Comparison of ENCODE assay signal across 1 cellular context in genomic region chr7:65251851-65252620, GRCh38.
TF ChIP-seq lines count a peak whose summit lies in the region.

No MANE protein-coding gene starts in this region.

TF ChIP-seq in HepG2, 621 proteins besides CTCF, POLR2A, EP300 and RAD21 (continued from another document and continues in another):
- TF ChIP-seq ZBTB2 (CRISPR knock-in tag; IDR thresholded peaks at IDR 0.05; ENCODE audit: low read depth) (peak; percentile 53; the same call in 1 of the 2 replicates), U2AF2 (IDR thresholded peaks at IDR 0.05; ENCODE audit: low read depth, low read length) (no peak), GABPB1 (CRISPR knock-in tag; IDR thresholded peaks at IDR 0.05) (peak; percentile 69; the same call in 1 of the 2 replicates), SMAD9 (CRISPR knock-in tag; IDR thresholded peaks at IDR 0.05) (no peak), ARNT2 (CRISPR knock-in tag; IDR thresholded peaks at IDR 0.05; ENCODE audit: low read depth) (peak; percentile 67), HES4 (CRISPR knock-in tag; IDR thresholded peaks at IDR 0.05; ENCODE audit: borderline replicate concordance) (peak; percentile 37; the same call in 1 of the 2 replicates), KLF15 (CRISPR knock-in tag; IDR thresholded peaks at IDR 0.05; ENCODE audit: borderline replicate concordance) (no peak), ZNF790 (CRISPR knock-in tag; IDR thresholded peaks at IDR 0.05; ENCODE audit: borderline replicate concordance) (peak; percentile 80; the same call in 1 of the 2 replicates), ATAD3A (CRISPR knock-in tag; IDR thresholded peaks at IDR 0.05) (no peak), HOXA3 (CRISPR knock-in tag; IDR thresholded peaks at IDR 0.05) (peak; percentile 22), ZMYM4 (CRISPR knock-in tag; IDR thresholded peaks at IDR 0.05) (peak; percentile 86), KLF13 (CRISPR knock-in tag; IDR thresholded peaks at IDR 0.05) (peak; percentile 49; the same call in 1 of the 2 replicates), MAF1 (CRISPR knock-in tag; IDR thresholded peaks at IDR 0.05; ENCODE audit: borderline replicate concordance) (no peak), DMTF1 (CRISPR knock-in tag; IDR thresholded peaks at IDR 0.05) (no peak), TSC22D2 (CRISPR knock-in tag; IDR thresholded peaks at IDR 0.05; ENCODE audit: borderline replicate concordance) (no peak), FOXA1 (IDR thresholded peaks at IDR 0.05) (no peak), FOXA1 (CRISPR knock-in tag; IDR thresholded peaks at IDR 0.05) (no peak), ZNF629 (CRISPR knock-in tag; conservative IDR thresholded peaks at IDR 0.05) (0 out of 2 replicates have a peak, but pooled peaks have one; percentile 6), ZNF766 (CRISPR knock-in tag; IDR thresholded peaks at IDR 0.05; ENCODE audit: borderline replicate concordance) (0 out of 2 replicates have a peak, but pooled peaks have one; percentile 38), ZBTB7B (CRISPR knock-in tag; IDR thresholded peaks at IDR 0.05) (peak; percentile 51; the same call in 1 of the 2 replicates), POGK (CRISPR knock-in tag; conservative IDR thresholded peaks at IDR 0.05) (peak; percentile 62; the same call in 1 of the 2 replicates), YEATS4 (CRISPR knock-in tag; IDR thresholded peaks at IDR 0.05; ENCODE audit: borderline replicate concordance) (peak; percentile 81), CENPT (CRISPR knock-in tag; IDR thresholded peaks at IDR 0.05; ENCODE audit: low read depth) (peak; percentile 73; the same call in 1 of the 2 replicates), WIZ (CRISPR knock-in tag; IDR thresholded peaks at IDR 0.05) (peak; percentile 47; the same call in 1 of the 2 replicates), PAWR (CRISPR knock-in tag; IDR thresholded peaks at IDR 0.05; ENCODE audit: borderline replicate concordance) (no peak), FOXP4 (CRISPR knock-in tag; IDR thresholded peaks at IDR 0.05) (peak; percentile 45), NFYC (CRISPR knock-in tag; IDR thresholded peaks at IDR 0.05) (peak; percentile 82), ZNF782 (CRISPR knock-in tag; IDR thresholded peaks at IDR 0.05; ENCODE audit: borderline replicate concordance) (peak; percentile 33; the same call in 1 of the 2 replicates), KDM2A (CRISPR knock-in tag; IDR thresholded peaks at IDR 0.05; ENCODE audit: borderline replicate concordance, low read depth) (peak; percentile 77; the same call in 1 of the 2 replicates), HNF4G (IDR thresholded peaks at IDR 0.05; ENCODE audit: borderline replicate concordance, low read depth, low read length) (no peak), HNF4G (CRISPR knock-in tag; IDR thresholded peaks at IDR 0.05; ENCODE audit: borderline replicate concordance, low read depth) (no peak), ZNF234 (CRISPR knock-in tag; conservative IDR thresholded peaks at IDR 0.05) (no peak), BHLHE40 (IDR thresholded peaks at IDR 0.05; ENCODE audit: low read length) (0 out of 2 replicates have a peak, but pooled peaks have one; percentile 50), ZNF772 (CRISPR knock-in tag; IDR thresholded peaks at IDR 0.05) (0 out of 2 replicates have a peak, but pooled peaks have one; percentile 71), ZFX (CRISPR knock-in tag; IDR thresholded peaks at IDR 0.05; ENCODE audit: low read depth) (peak; percentile 52), ZNF512 (CRISPR knock-in tag; IDR thresholded peaks at IDR 0.05) (no peak), ZNF605 (CRISPR knock-in tag; IDR thresholded peaks at IDR 0.05) (peak; percentile 28; the same call in 1 of the 2 replicates), PHF21A (CRISPR knock-in tag; IDR thresholded peaks at IDR 0.05) (peak; percentile 81), ZNF773 (CRISPR knock-in tag; IDR thresholded peaks at IDR 0.05; ENCODE audit: borderline replicate concordance) (0 out of 2 replicates have a peak, but pooled peaks have one; percentile 31), MYC (CRISPR knock-in tag; IDR thresholded peaks at IDR 0.05; ENCODE audit: borderline replicate concordance) (peak; percentile 79), ZNF878 (CRISPR knock-in tag; IDR thresholded peaks at IDR 0.05) (no peak), RARA (CRISPR knock-in tag; IDR thresholded peaks at IDR 0.05) (0 out of 2 replicates have a peak, but pooled peaks have one; percentile 9), IKZF4 (CRISPR knock-in tag; IDR thresholded peaks at IDR 0.05; ENCODE audit: borderline replicate concordance, low read depth, not compliant biosample characterization) (peak; percentile 30), ZNF180 (CRISPR knock-in tag; IDR thresholded peaks at IDR 0.05; ENCODE audit: borderline replicate concordance, low read depth) (no peak), KDM6A (CRISPR knock-in tag; IDR thresholded peaks at IDR 0.05; ENCODE audit: low read depth) (no peak), ZNF550 (CRISPR knock-in tag; IDR thresholded peaks at IDR 0.05; ENCODE audit: borderline replicate concordance) (no peak), RAD51 (IDR thresholded peaks at IDR 0.05; ENCODE audit: borderline replicate concordance) (no peak)
- TF ChIP-seq, protein P1, sequence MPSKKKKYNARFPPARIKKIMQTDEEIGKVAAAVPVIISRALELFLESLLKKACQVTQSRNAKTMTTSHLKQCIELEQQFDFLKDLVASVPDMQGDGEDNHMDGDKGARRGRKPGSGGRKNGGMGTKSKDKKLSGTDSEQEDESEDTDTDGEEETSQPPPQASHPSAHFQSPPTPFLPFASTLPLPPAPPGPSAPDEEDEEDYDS (CRISPR knock-in tag; IDR thresholded peaks at IDR 0.05): no peak
- TF ChIP-seq, protein P2, sequence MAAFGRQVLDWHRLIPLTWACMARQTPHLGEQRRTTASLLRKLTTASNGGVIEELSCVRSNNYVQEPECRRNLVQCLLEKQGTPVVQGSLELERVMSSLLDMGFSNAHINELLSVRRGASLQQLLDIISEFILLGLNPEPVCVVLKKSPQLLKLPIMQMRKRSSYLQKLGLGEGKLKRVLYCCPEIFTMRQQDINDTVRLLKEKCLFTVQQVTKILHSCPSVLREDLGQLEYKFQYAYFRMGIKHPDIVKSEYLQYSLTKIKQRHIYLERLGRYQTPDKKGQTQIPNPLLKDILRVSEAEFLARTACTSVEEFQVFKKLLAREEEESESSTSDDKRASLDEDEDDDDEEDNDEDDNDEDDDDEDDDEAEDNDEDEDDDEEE (CRISPR knock-in tag; IDR thresholded peaks at IDR 0.05): peak; percentile 75; the same call in 1 of the 2 replicates
- TF ChIP-seq, protein P3, sequence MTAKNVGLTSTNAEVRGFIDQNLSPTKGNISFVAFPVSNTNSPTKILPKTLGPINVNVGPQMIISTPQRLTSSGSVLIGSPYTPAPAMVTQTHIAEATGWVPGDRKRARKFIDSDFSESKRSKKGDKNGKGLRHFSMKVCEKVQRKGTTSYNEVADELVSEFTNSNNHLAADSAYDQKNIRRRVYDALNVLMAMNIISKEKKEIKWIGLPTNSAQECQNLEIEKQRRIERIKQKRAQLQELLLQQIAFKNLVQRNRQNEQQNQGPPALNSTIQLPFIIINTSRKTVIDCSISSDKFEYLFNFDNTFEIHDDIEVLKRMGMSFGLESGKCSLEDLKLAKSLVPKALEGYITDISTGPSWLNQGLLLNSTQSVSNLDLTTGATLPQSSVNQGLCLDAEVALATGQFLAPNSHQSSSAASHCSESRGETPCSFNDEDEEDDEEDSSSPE (CRISPR knock-in tag; IDR thresholded peaks at IDR 0.05): peak; percentile 73
- TF ChIP-seq, protein P4, sequence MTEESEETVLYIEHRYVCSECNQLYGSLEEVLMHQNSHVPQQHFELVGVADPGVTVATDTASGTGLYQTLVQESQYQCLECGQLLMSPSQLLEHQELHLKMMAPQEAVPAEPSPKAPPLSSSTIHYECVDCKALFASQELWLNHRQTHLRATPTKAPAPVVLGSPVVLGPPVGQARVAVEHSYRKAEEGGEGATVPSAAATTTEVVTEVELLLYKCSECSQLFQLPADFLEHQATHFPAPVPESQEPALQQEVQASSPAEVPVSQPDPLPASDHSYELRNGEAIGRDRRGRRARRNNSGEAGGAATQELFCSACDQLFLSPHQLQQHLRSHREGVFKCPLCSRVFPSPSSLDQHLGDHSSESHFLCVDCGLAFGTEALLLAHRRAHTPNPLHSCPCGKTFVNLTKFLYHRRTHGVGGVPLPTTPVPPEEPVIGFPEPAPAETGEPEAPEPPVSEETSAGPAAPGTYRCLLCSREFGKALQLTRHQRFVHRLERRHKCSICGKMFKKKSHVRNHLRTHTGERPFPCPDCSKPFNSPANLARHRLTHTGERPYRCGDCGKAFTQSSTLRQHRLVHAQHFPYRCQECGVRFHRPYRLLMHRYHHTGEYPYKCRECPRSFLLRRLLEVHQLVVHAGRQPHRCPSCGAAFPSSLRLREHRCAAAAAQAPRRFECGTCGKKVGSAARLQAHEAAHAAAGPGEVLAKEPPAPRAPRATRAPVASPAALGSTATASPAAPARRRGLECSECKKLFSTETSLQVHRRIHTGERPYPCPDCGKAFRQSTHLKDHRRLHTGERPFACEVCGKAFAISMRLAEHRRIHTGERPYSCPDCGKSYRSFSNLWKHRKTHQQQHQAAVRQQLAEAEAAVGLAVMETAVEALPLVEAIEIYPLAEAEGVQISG (CRISPR knock-in tag; IDR thresholded peaks at IDR 0.05): peak; percentile 63; the same call in 1 of the 2 replicates
